ENCODE assay signal across 18 cellular contexts in the genomic region with DNA sequence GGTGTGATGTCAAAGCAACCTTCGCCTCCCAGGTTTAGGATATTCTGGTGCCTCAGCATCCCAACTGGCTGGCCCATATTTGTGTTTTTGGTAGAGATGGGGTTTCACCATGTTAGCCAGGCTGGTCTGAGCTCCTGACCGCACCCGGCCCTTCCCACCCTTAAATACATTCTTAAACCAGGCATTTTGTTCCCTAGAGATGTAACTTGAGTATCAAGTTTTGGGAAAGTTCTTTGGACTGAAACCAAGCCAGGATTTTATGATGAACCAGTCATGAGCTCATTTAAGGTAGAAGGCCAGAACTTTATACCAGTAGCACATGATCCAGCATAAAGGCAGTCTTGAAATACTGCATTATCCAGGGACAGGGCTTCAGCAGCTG. TPM values are rescaled to one million over a fixed set of nuclear protein-coding genes. Genes with fewer than 3 reads are reported as not detected.
DNase-seq lines count a peak whose midpoint lies in the region; ATAC-seq, FAIRE-seq and TF ChIP-seq lines count a peak whose summit lies in the region.
"Had no signal": no experiment of that assay in that cellular context is flagged by ENCODE, and none has a peak within 500 bp of the region (broad histone marks: within the 10 kb centered on the region; RNA-seq: fewer than 3 reads in every experiment).

No MANE protein-coding gene starts in this region.

- H3K36me3 Mint-ChIP-seq in neural progenitor cell, result peaks cover 36% of the 10 kb centered on the region

- H3K4me1 ChIP-seq in BLaER1 (peaks cover 66% of the 10 kb centered on the region), HCT116 (ENCODE audit: control insufficient read depth in 1 of 2, insufficient read depth in 2 of 2, low read length in 2 of 2) (peaks cover 8 to 32% of the 10 kb centered on the region in 2 experiments), adipocyte (ENCODE audit: control insufficient read depth, insufficient read depth, low read length) (peaks cover 46% of the 10 kb centered on the region), neural progenitor cell (peaks cover 19% of the 10 kb centered on the region), pancreas (peaks cover 14 to 21% (median 15%) of the 10 kb centered on the region in 3 donors)

- H3K36me3 ChIP-seq in BLaER1, result peaks cover 51% of the 10 kb centered on the region
- peaks cover 33 to 50% of the 10 kb centered on the region in 2 experiments for H3K36me3 ChIP-seq in HCT116 (ENCODE audit: control insufficient read depth in 1 of 2, insufficient read depth in 2 of 2, low read length in 2 of 2)
- peaks cover 52% of the 10 kb centered on the region for H3K36me3 ChIP-seq in adipocyte (ENCODE audit: control insufficient read depth, insufficient read depth, low read length, severe bottlenecking)
- H3K36me3 ChIP-seq in neural progenitor cell, result peaks cover 23% of the 10 kb centered on the region
- peaks cover 13 to 38% (median 32%) of the 10 kb centered on the region in 3 donors for H3K36me3 ChIP-seq in pancreas

- peaks cover 67% of the 10 kb centered on the region for H3F3A ChIP-seq in neural progenitor cell (ENCODE audit: low read depth)

- peak overlapping the region; percentile 97 for H3K4me2 ChIP-seq in BLaER1
- H3K4me2 ChIP-seq in HCT116 (ENCODE audit: low read length), result no peak overlapping the region
- no peak overlapping the region for H3K4me2 ChIP-seq in neural progenitor cell

- TF ChIP-seq RAD21 in HCT116 (IDR thresholded peaks at IDR 0.05; ENCODE audit: low read depth), result no peak

- peaks cover 16% of the 10 kb centered on the region for H3K27me3 Mint-ChIP-seq in neural progenitor cell (ENCODE audit: insufficient read depth, low read depth)
- H3K27me3 Mint-ChIP-seq: dendritic cell treated with granulocyte-macrophage colony-stimulating factor and Interleukin-4, amounts not matched to agents 40 ng/mL and 50 ng/mL, for 4 days had no signal

- intact Hi-C loops in HCT116 (cut with micrococcal nuclease), result loop anchor here (10.0 kb wide), 1 partner anchor 643 kb away; the partner anchor contains the start of gene VAV2
- intact Hi-C loops in pancreas (cut with DNase I), result loop anchor here in 1 of 3 donors (10.0 kb wide), 1 partner anchor 307 kb away; no protein-coding TSS in a partner anchor

- no peak overlapping the region for H3K4me3 ChIP-seq in BLaER1
- no peak overlapping the region for H3K4me3 ChIP-seq in HCT116 (replicated peaks in 1 of 2; ENCODE audit: low read depth in 1 of 2, low read length in 2 of 2)
- no peak overlapping the region for H3K4me3 ChIP-seq in adipocyte (ENCODE audit: low read length)
- H3K4me3 ChIP-seq in neural progenitor cell, result no peak overlapping the region
- no peak overlapping the region for H3K4me3 ChIP-seq in pancreas
- H3K4me3 ChIP-seq: transverse colon had no signal

- 98 to 100% methylated on average over 3 of the region's 3 CpGs for WGBS in pancreas, 2 donors

- RAD21 ChIA-PET in HCT116 (lab: Charles Lee; ENCODE audit: low non-redundant PET in 1 of 2, low total read pairs in 2 of 2, uncharacterized antibody in 2 of 2, unreplicated experiment in 2 of 2), result no interaction called here

- H3K9ac ChIP-seq in BLaER1 (peak overlapping the region; percentile 43), HCT116 (ENCODE audit: low read length) (no peak overlapping the region), adipocyte (ENCODE audit: low read length) (no peak overlapping the region), neural progenitor cell (no peak overlapping the region)

- H3K27ac ChIP-seq in BLaER1 (no peak overlapping the region), HCT116 (ENCODE audit: low read depth, low read length) (peak overlapping the region; percentile 11; the same call in 1 of the 2 replicates), neural progenitor cell (peak overlapping the region; percentile 10), pancreas (no peak overlapping the region)
- H3K27ac ChIP-seq: brain microvascular endothelial cell, transverse colon had no signal

- H2AFZ ChIP-seq in HCT116 (ENCODE audit: low read depth, low read length, poor library complexity, severe bottlenecking) (no peak overlapping the region), neural progenitor cell (replicated peaks) (no peak overlapping the region)

- no peak for FAIRE-seq in pancreas (lab: Jason Lieb, UNC)
- FAIRE-seq in RCC 7860 (lab: Jason Lieb, UNC), result no peak
- FAIRE-seq: GM18507 had no signal

- POLR2A ChIA-PET in HCT116 (lab: Charles Lee), result interaction anchor here (1.1 to 1.3 kb wide), 2 partner anchors 13 to 113 kb away, joined by 3 read pairs; no protein-coding TSS in a partner anchor

- no TSS peak for BruUV-seq in HCT116 (replicated peaks; lab: Mats Ljungman, UMichigan)

- H3K9me3 Mint-ChIP-seq in neural progenitor cell, result no peaks in the 10 kb centered on the region
- H3K9me3 Mint-ChIP-seq: dendritic cell treated with granulocyte-macrophage colony-stimulating factor and Interleukin-4, amounts not matched to agents 40 ng/mL and 50 ng/mL, for 4 days; T-helper 2 cell treated with Interferon-gamma antibody and Interleukin-4, amounts not matched to agents 5 μg/mL and 100 μg/mL, for 36 hours had no signal

- no peaks in the 10 kb centered on the region for H3K9me2 ChIP-seq in HCT116 (ENCODE audit: insufficient read depth)

- H4K20me1 ChIP-seq in BLaER1 (peaks cover 81% of the 10 kb centered on the region), HCT116 (ENCODE audit: insufficient read depth) (peaks cover 10% of the 10 kb centered on the region; the same call in 1 of the 2 replicates), neural progenitor cell (ENCODE audit: low read depth) (peaks cover 58% of the 10 kb centered on the region)

- H3K27me3 ChIP-seq in BLaER1 (no peaks in the 10 kb centered on the region), HCT116 (ENCODE audit: insufficient read depth, low read length) (no peaks in the 10 kb centered on the region), adipocyte (replicated peaks; ENCODE audit: control insufficient read depth, insufficient read depth, low read length) (no peaks in the 10 kb centered on the region), neural progenitor cell (no peaks in the 10 kb centered on the region), pancreas (no peaks in the 10 kb centered on the region)
- H3K27me3 ChIP-seq: brain microvascular endothelial cell, transverse colon had no signal

- CTCF ChIA-PET in HCT116 (lab: Charles Lee), result interaction anchor here (0.7 to 0.8 kb wide), 2 partner anchors 10 to 135 kb away, joined by 3 read pairs; no protein-coding TSS in a partner anchor

- no peak for TF ChIP-seq CTCF in HCT116 (IDR thresholded peaks at IDR 0.05 in 2 of 3, conservative IDR thresholded peaks at IDR 0.05 in 1 of 3; ENCODE audit: borderline replicate concordance in 1 of 3, insufficient read depth in 1 of 3, low read depth in 2 of 3, low read length in 2 of 3)
- TF ChIP-seq CTCF in neural progenitor cell (IDR thresholded peaks at IDR 0.05), result no peak
- no peak for TF ChIP-seq CTCF in pancreas (IDR thresholded peaks at IDR 0.05)

- peaks cover 26% of the 10 kb centered on the region for H3K4me1 Mint-ChIP-seq in neural progenitor cell

- H3K27ac Mint-ChIP-seq in neural progenitor cell, result no peak overlapping the region
- H3K27ac Mint-ChIP-seq: dendritic cell treated with granulocyte-macrophage colony-stimulating factor and Interleukin-4, amounts not matched to agents 40 ng/mL and 50 ng/mL, for 4 days; T-helper 2 cell treated with Interferon-gamma antibody and Interleukin-4, amounts not matched to agents 5 μg/mL and 100 μg/mL, for 36 hours had no signal

- no peak for ATAC-seq in HCT116
- ATAC-seq in pancreas, result no peak

- peaks cover 61% of the 10 kb centered on the region for H3K79me2 ChIP-seq in HCT116 (ENCODE audit: insufficient read depth, low read length)
- H3K79me2 ChIP-seq in neural progenitor cell (ENCODE audit: low read depth), result peaks cover 53% of the 10 kb centered on the region

- no peak for DNase-seq in HCT116 (ENCODE audit: low read depth, low spot score)
- peak; percentile 48 for DNase-seq in adipocyte (ENCODE audit: low read depth)
- no peak for DNase-seq in neural progenitor cell (ENCODE audit: low spot score)
- no peak for DNase-seq in COR-L47 (lab: John Stamatoyannopoulos, UW)
- no peak for DNase-seq in pancreas
- no peak for DNase-seq in RCC 7860 (ENCODE audit: low spot score)
- DNase-seq: activated naive CD4-positive, alpha-beta T cell; DMS79; NCI-H187; NCI-H446 treated with DMSO at 0.1 percent for 48 hours; SHP77 treated with DMSO at 0.1 percent for 48 hours; transverse colon had no signal

- TF ChIP-seq POLR2A in HCT116 (IDR thresholded peaks at IDR 0.05; ENCODE audit: borderline replicate concordance, extremely low read depth, insufficient read depth, insufficient read length), result no peak

- H3K9me3 ChIP-seq in BLaER1 (no peaks in the 10 kb centered on the region), HCT116 (ENCODE audit: control insufficient read depth in 1 of 2, insufficient read depth in 1 of 2, low read depth in 1 of 2, low read length in 2 of 2) (no peaks in the 10 kb centered on the region), adipocyte (ENCODE audit: control insufficient read depth, low read length) (no peaks in the 10 kb centered on the region), neural progenitor cell (ENCODE audit: low read depth) (no peaks in the 10 kb centered on the region), pancreas (no peaks in the 10 kb centered on the region)
- H3K9me3 ChIP-seq: transverse colon had no signal

- H3K4me3 Mint-ChIP-seq in neural progenitor cell, result no peak overlapping the region
- H3K4me3 Mint-ChIP-seq: CD14-positive monocyte; dendritic cell treated with granulocyte-macrophage colony-stimulating factor and Interleukin-4, amounts not matched to agents 40 ng/mL and 50 ng/mL, for 4 days had no signal

RNA-seq across cellular contexts. Expression of gene RPL7A, which starts 3.5 kb away (rescaled TPM):
- total RNA-seq in HCT116 (2021; ENCODE audit: unreplicated experiment) (2,837 TPM), neural progenitor cell (ENCODE audit: low replicate concordance) (3,449 and 3,613 TPM in 2 replicates), pancreas (1,000 to 10,000 TPM; 1,234 to 2,140 (median 1,676) TPM)
- polyA plus RNA-seq in HCT116 (2012), result 3,464 and 3,677 TPM in 2 replicates
- 1,000 to 10,000 TPM; 1,900 to 1,906 TPM for polyA plus RNA-seq in pancreas

RNA-seq across cellular contexts. Expression of gene MED22, which starts 3.6 kb away (rescaled TPM):
- 18.6 TPM for total RNA-seq in HCT116 (2021; ENCODE audit: unreplicated experiment)
- 12.2 and 16.5 TPM in 2 replicates for polyA plus RNA-seq in HCT116 (2012)
- total RNA-seq in neural progenitor cell (ENCODE audit: low replicate concordance), result 31.7 and 66.5 TPM in 2 replicates
- total RNA-seq in pancreas, result 10 to 100 TPM in 3 of 6 donors, 1 to 10 TPM in 3; 6.2 to 14.2 (median 9.9) TPM
- polyA plus RNA-seq in pancreas, result 10 to 100 TPM; 10.1 to 14.8 TPM

RNA-seq across cellular contexts. Expression of gene SURF1, which starts 4.8 kb away (rescaled TPM):
- total RNA-seq in HCT116 (2021; ENCODE audit: unreplicated experiment) (71.7 TPM), neural progenitor cell (ENCODE audit: low replicate concordance) (31.0 and 36.7 TPM in 2 replicates), pancreas (10 to 100 TPM; 33.6 to 47.8 (median 37.2) TPM)
- 66.9 and 70.3 TPM in 2 replicates for polyA plus RNA-seq in HCT116 (2012)
- 10 to 100 TPM; 69.2 to 73.9 TPM for polyA plus RNA-seq in pancreas

RNA-seq across cellular contexts. Expression of gene SURF2, which starts 4.8 kb away (rescaled TPM):
- total RNA-seq in HCT116 (2021; ENCODE audit: unreplicated experiment), result 27.8 TPM
- polyA plus RNA-seq in HCT116 (2012), result 32.2 and 37.2 TPM in 2 replicates
- total RNA-seq in neural progenitor cell (ENCODE audit: low replicate concordance), result 16.0 and 19.6 TPM in 2 replicates
- total RNA-seq in pancreas, result 10 to 100 TPM in 4 of 6 donors, 1 to 10 TPM in 2; 7.8 to 18.7 (median 11.9) TPM
- polyA plus RNA-seq in pancreas, result 10 to 100 TPM; 37.3 to 52.4 TPM

RNA-seq across cellular contexts. Expression of gene SURF6, which starts 15.5 kb away (rescaled TPM):
- total RNA-seq in HCT116 (2021; ENCODE audit: unreplicated experiment) (30.1 TPM), neural progenitor cell (ENCODE audit: low replicate concordance) (13.2 and 32.9 TPM in 2 replicates), pancreas (10 to 100 TPM in 2 of 6 donors, 1 to 10 TPM in 4; 5.8 to 13.6 (median 7.6) TPM)
- polyA plus RNA-seq in HCT116 (2012), result 18.8 and 19.3 TPM in 2 replicates
- 10 to 100 TPM; 17.7 to 19.8 TPM for polyA plus RNA-seq in pancreas

Comparison
In these comparisons a context has a peak if more than half of its experiments do, and no peak if none do; other contexts are left out.
1. H3K27ac ChIP-seq: peak in HCT116 (single experiment) and neural progenitor cell (single experiment); none in BLaER1 (single experiment) and pancreas (0 of 4).